In genomic region chr19:47573076-47574026, GRCh38 we compare ENCODE assay signal across 8 cellular contexts. TPM values are rescaled to one million over a fixed set of nuclear protein-coding genes. Genes with fewer than 3 reads are reported as not detected.
DNase-seq lines count a peak whose midpoint lies in the region; ATAC-seq and TF ChIP-seq lines count a peak whose summit lies in the region.

ZNF541 (minus strand) TSS chr19:47573148; CDS start chr19:47555856, 17,292 bp downstream.

- peak; percentile 56 for DNase-seq in CD14-positive monocyte (ENCODE audit: low spot score)
- peak; percentile 78 for DNase-seq in activated CD4-positive, alpha-beta T cell treated with anti-CD3 and anti-CD28 coated beads, Interleukin-2, amount 10 ng/mL, durations not matched to agents 7 days and 5 days
- peak; percentile 89 for DNase-seq in cerebellum (ENCODE audit: low spot score)
- DNase-seq in naive B cell = peak; percentile 35
- peak; percentile 61 to 77 for DNase-seq in stimulated activated effector memory CD8-positive, alpha-beta T cell treated with anti-CD3 and anti-CD28 coated beads, Interleukin-12 subunit alpha, Interleukin-12 subunit beta, amount 100 ng/mL, for 72 hours (ENCODE audit: low spot score in 2 of 2)

- H3K4me1 Mint-ChIP-seq in CD14-positive monocyte (peaks cover 8% of the 10 kb centered on the region), naive B cell (peaks cover 28 to 43% (median 36%) of the 10 kb centered on the region in 3 donors)
- peaks cover 39% of the 10 kb centered on the region for H3K4me1 Mint-ChIP-seq in activated CD4-positive, alpha-beta T cell treated with anti-CD3 and anti-CD28 coated beads, Interleukin-2, amount 10 ng/mL, durations not matched to agents 7 days and 5 days
- peaks cover 29% of the 10 kb centered on the region for H3K4me1 Mint-ChIP-seq in stimulated activated effector memory CD8-positive, alpha-beta T cell treated with anti-CD3 and anti-CD28 coated beads, Interleukin-12 subunit alpha, Interleukin-12 subunit beta, amount 100 ng/mL, for 72 hours

- H3K36me3 Mint-ChIP-seq in CD14-positive monocyte (no peaks in the 10 kb centered on the region), naive B cell (peaks cover 0 to 13% of the 10 kb centered on the region in 2 donors)
- no peaks in the 10 kb centered on the region for H3K36me3 Mint-ChIP-seq in activated CD4-positive, alpha-beta T cell treated with anti-CD3 and anti-CD28 coated beads, Interleukin-2, amount 10 ng/mL, durations not matched to agents 7 days and 5 days (ENCODE audit: low read depth)
- no peaks in the 10 kb centered on the region for H3K36me3 Mint-ChIP-seq in stimulated activated effector memory CD8-positive, alpha-beta T cell treated with anti-CD3 and anti-CD28 coated beads, Interleukin-12 subunit alpha, Interleukin-12 subunit beta, amount 100 ng/mL, for 72 hours

- no peak for TF ChIP-seq CTCF in CD14-positive monocyte (IDR thresholded peaks at IDR 0.05)

- peaks cover 30 to 45% (median 36%) of the 10 kb centered on the region in 3 donors for H3K27me3 Mint-ChIP-seq in CD14-positive monocyte (ENCODE audit: low read depth in 3 of 3)
- peaks cover 10% of the 10 kb centered on the region for H3K27me3 Mint-ChIP-seq in activated CD4-positive, alpha-beta T cell treated with anti-CD3 and anti-CD28 coated beads, Interleukin-2, amount 10 ng/mL, durations not matched to agents 7 days and 5 days
- peaks cover 45 to 59% (median 56%) of the 10 kb centered on the region in 3 donors for H3K27me3 Mint-ChIP-seq in naive B cell

- H3K9me3 Mint-ChIP-seq in CD14-positive monocyte = peaks cover 0 to 13% (median 3%) of the 10 kb centered on the region in 7 donors
- H3K9me3 Mint-ChIP-seq in activated CD4-positive, alpha-beta T cell treated with anti-CD3 and anti-CD28 coated beads, Interleukin-2, amount 10 ng/mL, durations not matched to agents 7 days and 5 days = no peaks in the 10 kb centered on the region
- no peaks in the 10 kb centered on the region for H3K9me3 Mint-ChIP-seq in naive B cell
- no peaks in the 10 kb centered on the region for H3K9me3 Mint-ChIP-seq in stimulated activated effector memory CD8-positive, alpha-beta T cell treated with anti-CD3 and anti-CD28 coated beads, Interleukin-12 subunit alpha, Interleukin-12 subunit beta, amount 100 ng/mL, for 72 hours

- H3K4me3 Mint-ChIP-seq in CD14-positive monocyte (peak within 1 kb of the TSS; percentile 68 to 85), naive B cell (peak within 1 kb of the TSS; percentile 27 to 88 (median 74))
- H3K4me3 Mint-ChIP-seq in activated CD4-positive, alpha-beta T cell treated with anti-CD3 and anti-CD28 coated beads, Interleukin-2, amount 10 ng/mL, durations not matched to agents 7 days and 5 days = peak within 1 kb of the TSS; percentile 25
- peak within 1 kb of the TSS; percentile 33 for H3K4me3 Mint-ChIP-seq in stimulated activated effector memory CD8-positive, alpha-beta T cell treated with anti-CD3 and anti-CD28 coated beads, Interleukin-12 subunit alpha, Interleukin-12 subunit beta, amount 100 ng/mL, for 72 hours

- intact Hi-C loops in CD14-positive monocyte (cut with micrococcal nuclease) = no loop called here

- peak within 1 kb of the TSS in 1 of 7 donors; percentile 25 for H3K27ac Mint-ChIP-seq in CD14-positive monocyte
- H3K27ac Mint-ChIP-seq in activated CD4-positive, alpha-beta T cell treated with anti-CD3 and anti-CD28 coated beads, Interleukin-2, amount 10 ng/mL, durations not matched to agents 7 days and 5 days = peak within 1 kb of the TSS; percentile 36
- peak within 1 kb of the TSS in 1 of 6 donors; percentile 94 for H3K27ac Mint-ChIP-seq in naive B cell
- H3K27ac Mint-ChIP-seq in stimulated activated effector memory CD8-positive, alpha-beta T cell treated with anti-CD3 and anti-CD28 coated beads, Interleukin-12 subunit alpha, Interleukin-12 subunit beta, amount 100 ng/mL, for 72 hours = peak within 1 kb of the TSS; percentile 52

- POLR2A ChIA-PET in activated CD4-positive, alpha-beta T cell treated with anti-CD3 and anti-CD28 coated beads, Interleukin-2, amount 10 ng/mL, durations not matched to agents 7 days and 5 days (lab: Charles Lee) = no interaction called here

- peak; percentile 51 to 69 for ATAC-seq in naive B cell (ENCODE audit: low read depth in 2 of 2)
- ATAC-seq in stimulated activated effector memory CD8-positive, alpha-beta T cell treated with anti-CD3 and anti-CD28 coated beads, Interleukin-12 subunit alpha, Interleukin-12 subunit beta, amount 100 ng/mL, for 72 hours = peak; percentile 88
- ATAC-seq in HG03095 (IDR thresholded peaks at IDR 0.05; ENCODE audit: unreplicated experiment) = no peak
- no peak for ATAC-seq in GM19351 (IDR thresholded peaks at IDR 0.05; ENCODE audit: unreplicated experiment)
- ATAC-seq in GM18498 (IDR thresholded peaks at IDR 0.05; ENCODE audit: unreplicated experiment) = no peak

- CTCF ChIA-PET in activated CD4-positive, alpha-beta T cell treated with anti-CD3 and anti-CD28 coated beads, Interleukin-2, amount 10 ng/mL, durations not matched to agents 7 days and 5 days (lab: Charles Lee) = interaction anchor here (1.0 to 1.3 kb wide), 2 partner anchors 10 to 137 kb away, joined by 3 to 4 read pairs; no protein-coding TSS in a partner anchor

RNA-seq across cellular contexts. Expression of gene ZNF541, which starts in this region (rescaled TPM):
- polyA plus RNA-seq in CD14-positive monocyte (not detected), naive B cell (ENCODE audit: low read depth in 6 of 6) (not detected)
- under 1 TPM; 0.35 to 0.40 TPM for total RNA-seq in activated CD4-positive, alpha-beta T cell treated with anti-CD3 and anti-CD28 coated beads, Interleukin-2, amount 10 ng/mL, durations not matched to agents 7 days and 5 days
- total RNA-seq in cerebellum = 0.91 TPM

Comparison
In these comparisons a context has a peak if more than half of its experiments do, and no peak if none do; other contexts are left out.
1. Peak in DNase-seq in CD14-positive monocyte; RNA of the gene not detected or under 1 TPM.
2. Peak in DNase-seq in activated CD4-positive, alpha-beta T cell treated with anti-CD3 and anti-CD28 coated beads, Interleukin-2, amount 10 ng/mL, durations not matched to agents 7 days and 5 days; RNA of the gene not detected or under 1 TPM.
3. Peak in DNase-seq in cerebellum; RNA of the gene not detected or under 1 TPM.
4. Peak in DNase-seq and ATAC-seq in naive B cell; RNA of the gene not detected or under 1 TPM.
5. DNase-seq: peak in every context shown above with its lines; median percentile 89 in cerebellum; 78 in activated CD4-positive, alpha-beta T cell treated with anti-CD3 and anti-CD28 coated beads, Interleukin-2, amount 10 ng/mL, durations not matched to agents 7 days and 5 days; 69 in stimulated activated effector memory CD8-positive, alpha-beta T cell treated with anti-CD3 and anti-CD28 coated beads, Interleukin-12 subunit alpha, Interleukin-12 subunit beta, amount 100 ng/mL, for 72 hours; 56 in CD14-positive monocyte; 35 in naive B cell.
6. H3K4me3 Mint-ChIP-seq: peak in every context shown above with its lines; median percentile 76 in CD14-positive monocyte; 74 in naive B cell; 33 in stimulated activated effector memory CD8-positive, alpha-beta T cell treated with anti-CD3 and anti-CD28 coated beads, Interleukin-12 subunit alpha, Interleukin-12 subunit beta, amount 100 ng/mL, for 72 hours; 25 in activated CD4-positive, alpha-beta T cell treated with anti-CD3 and anti-CD28 coated beads, Interleukin-2, amount 10 ng/mL, durations not matched to agents 7 days and 5 days.